9 cellular contexts compared by ENCODE assay signal in genomic region chr11:67356551-67356866, GRCh38. TPM values are rescaled to one million over a fixed set of nuclear protein-coding genes. Genes with fewer than 3 reads are reported as not detected.
DNase-seq lines count a peak whose midpoint lies in the region; ATAC-seq and TF ChIP-seq lines count a peak whose summit lies in the region.
"Had no signal": no experiment of that assay in that cellular context is flagged by ENCODE, and none has a peak within 500 bp of the region (broad histone marks: within the 10 kb centered on the region; RNA-seq: fewer than 3 reads in every experiment).

No MANE protein-coding gene starts in this region.

- H3K27me3 Mint-ChIP-seq in HFFc6 (ENCODE audit: insufficient read depth) (peaks cover 5% of the 10 kb centered on the region), brain (peaks cover 3% of the 10 kb centered on the region), neural crest cell (ENCODE audit: low read depth) (no peaks in the 10 kb centered on the region)

- DNase-seq in HFFc6 = no peak
- no peak for DNase-seq in neural crest cell (ENCODE audit: low read depth, low spot score)
- DNase-seq in NCI-H1092 (lab: John Stamatoyannopoulos, UW) = no peak
- no peak for DNase-seq in stimulated activated CD4-positive, alpha-beta T cell treated with anti-CD3 and anti-CD28 coated beads, Interleukin-2, amount 100 ng/mL, for 24 hours
- no peak for DNase-seq in nucleus accumbens (lab: John Stamatoyannopoulos, UW)

- no peaks in the 10 kb centered on the region for H3K9me3 Mint-ChIP-seq in HFFc6
- H3K9me3 Mint-ChIP-seq in brain = peaks cover 0 to 4% (median 0%) of the 10 kb centered on the region in 5 experiments
- no peaks in the 10 kb centered on the region for H3K9me3 Mint-ChIP-seq in neural crest cell

- no peak for ATAC-seq in GM21825 (IDR thresholded peaks at IDR 0.05; ENCODE audit: unreplicated experiment)

- peaks cover 57% of the 10 kb centered on the region for H3K4me1 Mint-ChIP-seq in HFFc6 (ENCODE audit: low read depth)
- H3K4me1 Mint-ChIP-seq in brain = peaks cover 52% of the 10 kb centered on the region
- H3K4me1 Mint-ChIP-seq in neural crest cell = peaks cover 31% of the 10 kb centered on the region

- H3K36me3 Mint-ChIP-seq in HFFc6 (ENCODE audit: low read depth) (no peaks in the 10 kb centered on the region), brain (no peaks in the 10 kb centered on the region), neural crest cell (ENCODE audit: low read depth) (no peaks in the 10 kb centered on the region)

- no peak for TF ChIP-seq CTCF in 22Rv1 (IDR thresholded peaks at IDR 0.05)
- no peak for TF ChIP-seq CTCF in HFFc6 (IDR thresholded peaks at IDR 0.05)
- TF ChIP-seq CTCF in brain (conservative IDR thresholded peaks at IDR 0.05) = no peak
- no peak for TF ChIP-seq CTCF in neural crest cell (conservative IDR thresholded peaks at IDR 0.05)

- H3K4me3 Mint-ChIP-seq in HFFc6 (0 out of 2 replicates have a peak overlapping the region, but pooled peaks have one; percentile 5), brain (peak overlapping the region in 2 of 5 experiments; percentile 20 to 36), neural crest cell (peak overlapping the region; percentile 47)

- H3K27ac Mint-ChIP-seq in HFFc6 = peak overlapping the region; percentile 84
- peak overlapping the region; percentile 43 to 87 (median 80) for H3K27ac Mint-ChIP-seq in brain
- no peak overlapping the region for H3K27ac Mint-ChIP-seq in neural crest cell (ENCODE audit: unreplicated experiment)

- peak overlapping the region; percentile 88 for H3K27ac ChIP-seq in 22Rv1
- H3K27ac ChIP-seq: parathyroid adenoma had no signal

RNA-seq across cellular contexts. Expression of gene POLD4, which starts 3.2 kb away (rescaled TPM):
- total RNA-seq in HFFc6 (2021; fragmentation: NEBNext Ultra II Directional; extraction: Animal tissue kit (Norgen Biotek cat#: 25700)) = 10 to 100 TPM; 69.1 to 80.7 (median 70.9) TPM
- 39.3 TPM for polyA plus RNA-seq in brain (ENCODE audit: insufficient read depth, low read depth, low replicate concordance)
- total RNA-seq in neural crest cell = 3.7 and 7.1 TPM in 2 replicates

RNA-seq across cellular contexts. Expression of gene CLCF1, which starts 16.9 kb away (rescaled TPM):
- 10 to 100 TPM in 4 of 6 experiments, 1 to 10 TPM in 2; 8.9 to 12.8 (median 10.5) TPM for total RNA-seq in HFFc6 (2021; fragmentation: NEBNext Ultra II Directional; extraction: Animal tissue kit (Norgen Biotek cat#: 25700))
- 0.46 TPM for polyA plus RNA-seq in brain (ENCODE audit: insufficient read depth, low read depth, low replicate concordance)
- 0.41 and 0.68 TPM in 2 replicates for total RNA-seq in neural crest cell

RNA-seq across cellular contexts. Expression of gene RAD9A, which starts 35.3 kb away (rescaled TPM):
- total RNA-seq in HFFc6 (2021; fragmentation: NEBNext Ultra II Directional; extraction: Animal tissue kit (Norgen Biotek cat#: 25700)) = 10 to 100 TPM in 1 of 6 experiments, 1 to 10 TPM in 5; 7.6 to 10.3 (median 8.8) TPM
- 18.0 TPM for polyA plus RNA-seq in brain (ENCODE audit: insufficient read depth, low read depth, low replicate concordance)
- 46.1 and 49.4 TPM in 2 replicates for total RNA-seq in neural crest cell

RNA-seq across cellular contexts. Expression of gene PPP1CA, which starts 45.1 kb away (rescaled TPM):
- total RNA-seq in HFFc6 (2021; fragmentation: NEBNext Ultra II Directional; extraction: Animal tissue kit (Norgen Biotek cat#: 25700)) = 100 to 1,000 TPM; 162 to 191 (median 180) TPM
- 231 TPM for polyA plus RNA-seq in brain (ENCODE audit: insufficient read depth, low read depth, low replicate concordance)
- total RNA-seq in neural crest cell = 222 and 223 TPM in 2 replicates

RNA-seq across cellular contexts. Expression of gene TBC1D10C, which starts 47.4 kb away (rescaled TPM):
- not detected for total RNA-seq in HFFc6 (2021; fragmentation: NEBNext Ultra II Directional; extraction: Animal tissue kit (Norgen Biotek cat#: 25700))
- polyA plus RNA-seq in brain (ENCODE audit: insufficient read depth, low read depth, low replicate concordance) = 0.29 TPM
- 0.66 and 1.8 TPM in 2 replicates for total RNA-seq in neural crest cell
